8 cellular contexts compared by ENCODE assay signal in genomic region chr5:113510836-113511451, GRCh38. TPM values are rescaled to one million over a fixed set of nuclear protein-coding genes. Genes with fewer than 3 reads are reported as not detected.
DNase-seq lines count a peak whose midpoint lies in the region; ATAC-seq and TF ChIP-seq lines count a peak whose summit lies in the region.

No MANE protein-coding gene starts in this region.

- TF ChIP-seq EP300 in sigmoid colon (IDR thresholded peaks at IDR 0.05), result no peak

- no peaks in the 10 kb centered on the region for H3K9me2 ChIP-seq in PC-3 (replicated peaks; ENCODE audit: low read length)

- no peaks in the 10 kb centered on the region for H4K20me1 ChIP-seq in PC-3 (ENCODE audit: low read length)

- intact Hi-C loops in PC-3 (cut with micrococcal nuclease), result loop anchor here (1.0 to 2.0 kb wide), 6 partner anchors 22 to 514 kb away; partner anchors contain the start of gene MCC
- intact Hi-C loops in sigmoid colon (cut with DNase I), result loop anchor here (2.0 to 10.0 kb wide), 4 partner anchors 132 to 534 kb away; partner anchors contain the start of gene DCP2

- H3K36me3 ChIP-seq in PC-3 (ENCODE audit: low read depth, low read length) (0 out of 2 replicates have a peak, but pooled peaks cover 3% of the 10 kb centered on the region), sigmoid colon (no peaks in the 10 kb centered on the region)

- H2AFZ ChIP-seq in PC-3 (ENCODE audit: low read length), result no peak overlapping the region

- H3K4me3 ChIP-seq in PC-3 (ENCODE audit: low read length) (no peak overlapping the region), fibroblast of pulmonary artery (replicated peaks; ENCODE audit: low read depth, low read length) (no peak overlapping the region), sigmoid colon (no peak overlapping the region)

- peaks cover 15% of the 10 kb centered on the region for H3K4me1 ChIP-seq in PC-3 (ENCODE audit: insufficient read depth, low read length)
- peaks cover 0 to 22% (median 15%) of the 10 kb centered on the region in 4 donors for H3K4me1 ChIP-seq in sigmoid colon

- WGBS in sigmoid colon, 2 donors, result 50 to 59% methylated on average over 6 of the region's 6 CpGs

- CTCF ChIA-PET in PC-3 (lab: Charles Lee), result interaction anchor here (0.6 to 1.8 kb wide), 5 partner anchors 95 to 515 kb away, joined by 3 to 22 read pairs (median 6); no protein-coding TSS in a partner anchor

- H3K27ac ChIP-seq in PC-3 (ENCODE audit: low read length) (no peak overlapping the region), sigmoid colon (no peak overlapping the region)

- ATAC-seq in GM21526 (IDR thresholded peaks at IDR 0.05; ENCODE audit: low FRiP score, unreplicated experiment), result peak; percentile 25
- ATAC-seq in PC-3, result peak; percentile 51
- no peak for ATAC-seq in HG02973 (IDR thresholded peaks at IDR 0.05; ENCODE audit: unreplicated experiment)

- DNase-seq in AG09319 (ENCODE audit: extremely low read depth, low read depth), result no peak
- DNase-seq in PC-3, result peak; percentile 72
- DNase-seq in fibroblast of pulmonary artery (ENCODE audit: low read depth), result peak; percentile 82
- no peak for DNase-seq in activated T-cell treated with anti-CD3 and anti-CD28 coated beads, Interleukin-2, amount 50 U/mL, for 1 hour
- no peak for DNase-seq in epidermal melanocyte (ENCODE audit: insufficient read length, low spot score)
- no peak for DNase-seq in sigmoid colon

- TF ChIP-seq CTCF in AG09319 (IDR thresholded peaks at IDR 0.05; ENCODE audit: low read depth, low read length) (peak; percentile 42), PC-3 (conservative IDR thresholded peaks at IDR 0.05; ENCODE audit: low read depth, low read length) (peak; percentile 84), fibroblast of pulmonary artery (IDR thresholded peaks at IDR 0.05; ENCODE audit: low read length, missing control alignments) (peak; percentile 55), sigmoid colon (IDR thresholded peaks at IDR 0.05) (peak in 1 of 4 experiments; percentile 30)

- H3K9ac ChIP-seq in PC-3 (ENCODE audit: low read length), result no peak overlapping the region

- H3K9me3 ChIP-seq in PC-3 (ENCODE audit: low read length), result no peaks in the 10 kb centered on the region
- no peaks in the 10 kb centered on the region for H3K9me3 ChIP-seq in sigmoid colon

- BruUV-seq in PC-3 (replicated peaks; lab: Mats Ljungman, UMichigan), result no TSS peak

- H3K79me2 ChIP-seq in PC-3 (ENCODE audit: low read length), result peaks cover 27% of the 10 kb centered on the region

- H3K4me2 ChIP-seq in PC-3 (ENCODE audit: low read length), result no peak overlapping the region

- POLR2A ChIA-PET in PC-3 (lab: Charles Lee; ENCODE audit: unreplicated experiment), result no interaction called here

- no peak for TF ChIP-seq POLR2A in sigmoid colon (IDR thresholded peaks at IDR 0.05)

- H3K27me3 ChIP-seq in PC-3 (ENCODE audit: low read length) (no peaks in the 10 kb centered on the region), sigmoid colon (no peaks in the 10 kb centered on the region)

- H3F3A ChIP-seq in PC-3 (ENCODE audit: low read length, unreplicated experiment), result no peaks in the 10 kb centered on the region

RNA-seq across cellular contexts. Expression of gene YTHDC2, which starts 2.5 kb away (rescaled TPM):
- total RNA-seq in PC-3 (2014; rRNA removed) (16.9 and 20.2 TPM in 2 replicates), sigmoid colon (10 to 100 TPM; 15.6 to 21.9 (median 21.7) TPM)
- 1 to 10 TPM; 4.9 to 9.8 (median 5.4) TPM for polyA plus RNA-seq in sigmoid colon

RNA-seq across cellular contexts. Expression of gene MCC, which starts 22.7 kb away (rescaled TPM):
- 7.1 and 10.3 TPM in 2 replicates for total RNA-seq in PC-3 (2014; rRNA removed)
- 10 to 100 TPM in 3 of 4 donors, 1 to 10 TPM in 1; 9.1 to 14.0 (median 12.2) TPM for total RNA-seq in sigmoid colon
- polyA plus RNA-seq in sigmoid colon, result 1 to 10 TPM in 2 of 3 donors, under 1 TPM in 1; 0.69 to 2.6 (median 1.2) TPM

Comparison
In these comparisons a context has a peak if more than half of its experiments do, and no peak if none do; other contexts are left out.
1. DNase-seq: peak in PC-3 (single experiment) and fibroblast of pulmonary artery (single experiment); none in AG09319 (single experiment), activated T-cell treated with anti-CD3 and anti-CD28 coated beads, Interleukin-2, amount 50 U/mL, for 1 hour (single experiment), epidermal melanocyte (single experiment) and sigmoid colon (single experiment).